17 cellular contexts compared by ENCODE assay signal in genomic region chr12:42091769-42092168, GRCh38. TPM values are rescaled to one million over a fixed set of nuclear protein-coding genes. Genes with fewer than 3 reads are reported as not detected.
DNase-seq lines count a peak whose midpoint lies in the region; ATAC-seq and TF ChIP-seq lines count a peak whose summit lies in the region.
"Had no signal": no experiment of that assay in that cellular context is flagged by ENCODE, and none has a peak within 500 bp of the region (broad histone marks: within the 10 kb centered on the region; RNA-seq: fewer than 3 reads in every experiment).

No MANE protein-coding gene starts in this region.

- no peaks in the 10 kb centered on the region for H3K27me3 ChIP-seq in mammary epithelial cell (ENCODE audit: insufficient read depth, low read length)
- no peaks in the 10 kb centered on the region for H3K27me3 ChIP-seq in right lobe of liver
- H3K27me3 ChIP-seq: stomach had no signal

- DNase-seq in Caki2 (ENCODE audit: low read depth) (peak; percentile 56), LHCN-M2 (ENCODE audit: low read depth) (peak; percentile 39), mammary epithelial cell (peak; percentile 1), naive B cell (no peak), GF-D8 (lab: John Stamatoyannopoulos, UW) (no peak), mucosa of descending colon (no peak), right lobe of liver (no peak)
- DNase-seq: activated CD4-positive, alpha-beta T cell treated with anti-CD3 and anti-CD28 coated beads for 48 hours; activated T-cell treated with anti-CD3 and anti-CD28 coated beads for 4 hours; KBM-7; NCI-H1105; NCI-H2171; posterior cingulate gyrus; SHP77 treated with DMSO at 0.1 percent for 48 hours; stomach; T1000 had no signal

- intact Hi-C loops in mammary epithelial cell (cut with micrococcal nuclease): no loop called here
- intact Hi-C loops in mucosa of descending colon (cut with DNase I, micrococcal nuclease): no loop called here
- intact Hi-C loops in right lobe of liver (cut with DNase I): no loop called here

- no TSS peak for BruUV-seq in mammary epithelial cell (replicated peaks; lab: Mats Ljungman, UMichigan)

- no peaks in the 10 kb centered on the region for H4K20me1 ChIP-seq in mammary epithelial cell (ENCODE audit: insufficient read depth, low read length)

- no peak overlapping the region for H3K9ac ChIP-seq in mammary epithelial cell (ENCODE audit: insufficient read depth, low read length)

- dilution Hi-C loops in mammary epithelial cell (cut with HindIII; ENCODE audit: low sequenced_read_pairs): no loop called here

- peak overlapping the region in 4 of 6 donors; percentile 52 to 86 (median 59) for H3K27ac Mint-ChIP-seq in naive B cell

- no peaks in the 10 kb centered on the region for H3K9me3 Mint-ChIP-seq in naive B cell

- CTCF ChIA-PET in mammary epithelial cell (lab: Charles Lee; ENCODE audit: low non-redundant PET): no interaction called here

- H3K9me3 ChIP-seq in mammary epithelial cell (replicated peaks; ENCODE audit: insufficient read depth, low read length) (no peaks in the 10 kb centered on the region), mucosa of descending colon (no peaks in the 10 kb centered on the region), right lobe of liver (no peaks in the 10 kb centered on the region)
- H3K9me3 ChIP-seq: stomach had no signal

- H3K36me3 ChIP-seq in mammary epithelial cell (ENCODE audit: insufficient read depth, low read length) (peaks cover 6% of the 10 kb centered on the region), mucosa of descending colon (ENCODE audit: low read depth) (no peaks in the 10 kb centered on the region), right lobe of liver (no peaks in the 10 kb centered on the region)

- no peak overlapping the region for H3K4me3 Mint-ChIP-seq in naive B cell

- peaks cover 4 to 14% (median 14%) of the 10 kb centered on the region in 3 donors for H3K4me1 Mint-ChIP-seq in naive B cell

- H3K4me3 ChIP-seq in mammary epithelial cell (replicated peaks in 1 of 3; ENCODE audit: insufficient read depth in 1 of 3, low read depth in 2 of 3, low read length in 3 of 3) (no peak overlapping the region), mucosa of descending colon (no peak overlapping the region), right lobe of liver (no peak overlapping the region)
- H3K4me3 ChIP-seq: stomach had no signal

- WGBS in mammary epithelial cell (ENCODE audit: low coverage, missing lambda C conversion rate): 68% methylated on average over 2 of the region's 2 CpGs
- 82% methylated on average over 2 of the region's 2 CpGs for WGBS in right lobe of liver (ENCODE audit: insufficient coverage, low coverage, low lambda C conversion rate, missing lambda C conversion rate)

- in situ Hi-C loops in Caki2 (cut with HindIII; ENCODE audit: low pct_unique_long_range_greater_than_20kb, low sequenced_read_pairs) (no loop called here), mammary epithelial cell (cut with MboI; ENCODE audit: low sequenced_read_pairs in 2 of 2) (no loop called here)

- H2AFZ ChIP-seq in mammary epithelial cell (ENCODE audit: low read depth, low read length): no peak overlapping the region

- H3K79me2 ChIP-seq in mammary epithelial cell (ENCODE audit: insufficient read depth, low read length): peaks cover 17% of the 10 kb centered on the region

- TF ChIP-seq CTCF in mammary epithelial cell (conservative IDR thresholded peaks at IDR 0.05 in 1 of 2, IDR thresholded peaks at IDR 0.05 in 1 of 2; ENCODE audit: extremely low read depth in 1 of 2, insufficient read depth in 1 of 2, low read depth in 1 of 2, low read length in 2 of 2) (no peak), mucosa of descending colon (IDR thresholded peaks at IDR 0.05) (no peak), right lobe of liver (IDR thresholded peaks at IDR 0.05) (no peak)

- ATAC-seq in naive B cell (ENCODE audit: low read depth in 2 of 2): no peak
- ATAC-seq in HG03460 (IDR thresholded peaks at IDR 0.05; ENCODE audit: unreplicated experiment): no peak
- no peak for ATAC-seq in mucosa of descending colon
- ATAC-seq in right lobe of liver: no peak

- no peak for TF ChIP-seq POLR2A in right lobe of liver (IDR thresholded peaks at IDR 0.05)

- H3K27ac ChIP-seq in mammary epithelial cell (ENCODE audit: insufficient read depth, low read depth, low read length) (no peak overlapping the region), right lobe of liver (no peak overlapping the region)
- H3K27ac ChIP-seq: stomach had no signal

- H3K4me2 ChIP-seq in mammary epithelial cell (ENCODE audit: insufficient read depth, low read depth, low read length): no peak overlapping the region

- H3K4me1 ChIP-seq in mammary epithelial cell (ENCODE audit: insufficient read depth, low read length) (peaks cover 21% of the 10 kb centered on the region), mucosa of descending colon (ENCODE audit: low read depth) (no peaks in the 10 kb centered on the region), right lobe of liver (no peaks in the 10 kb centered on the region)

- no peaks in the 10 kb centered on the region for H3K27me3 Mint-ChIP-seq in naive B cell

- peaks cover 17 to 27% of the 10 kb centered on the region in 2 donors for H3K36me3 Mint-ChIP-seq in naive B cell

RNA-seq across cellular contexts. Expression of gene GXYLT1, which starts 52.9 kb away (rescaled TPM):
- total RNA-seq in Caki2 (2014; rRNA removed; shearing (Covaris generic); ENCODE audit: low replicate concordance): 16.3 and 21.9 TPM in 2 replicates
- total RNA-seq in LHCN-M2 (2014; rRNA removed) (19.2 and 19.8 TPM in 2 replicates), mammary epithelial cell (10 to 100 TPM; 14.2 to 15.2 TPM), mucosa of descending colon (1 to 10 TPM; 7.4 to 8.8 (median 8.5) TPM), right lobe of liver (10 to 100 TPM in 5 of 6 experiments, 1 to 10 TPM in 1; 9.3 to 13.8 (median 10.8) TPM)
- polyA plus RNA-seq in LHCN-M2 (2012): 4.5 TPM
- polyA plus RNA-seq in mammary epithelial cell (6.5 TPM), naive B cell (ENCODE audit: low read depth in 6 of 6) (1 to 10 TPM; 4.0 to 5.8 (median 5.1) TPM)
- polyA minus RNA-seq in mammary epithelial cell: 5.6 TPM

Comparison
In these comparisons a context has a peak if more than half of its experiments do, and no peak if none do; other contexts are left out.
1. DNase-seq: peak in Caki2 (single experiment), LHCN-M2 (single experiment) and mammary epithelial cell (single experiment); none in naive B cell (single experiment), GF-D8 (single experiment), mucosa of descending colon (0 of 3) and right lobe of liver (0 of 3).